17 cellular contexts compared by ENCODE assay signal in the genomic region with DNA sequence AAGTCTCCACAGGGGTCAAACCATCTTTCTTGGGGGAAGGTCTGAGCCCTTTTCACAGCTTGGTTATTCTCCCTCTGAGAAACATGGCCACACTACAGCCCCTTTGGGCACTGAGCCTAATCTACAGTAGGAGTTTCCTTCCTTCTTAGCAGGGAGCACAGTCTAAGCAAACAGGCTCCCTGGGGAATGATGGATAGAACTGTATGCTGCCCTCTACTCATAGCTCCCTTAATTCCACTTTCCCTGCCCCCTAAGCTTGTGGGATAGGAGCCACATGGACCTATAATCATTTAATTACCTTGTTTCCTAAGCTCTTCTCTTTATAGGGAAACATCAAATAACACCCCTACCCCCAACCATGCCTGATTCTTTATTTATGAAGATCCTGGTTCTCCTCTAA.
DNase-seq lines count a peak whose midpoint lies in the region; ATAC-seq and TF ChIP-seq lines count a peak whose summit lies in the region.
"Had no signal": no experiment of that assay in that cellular context is flagged by ENCODE, and none has a peak within 500 bp of the region (broad histone marks: within the 10 kb centered on the region; RNA-seq: fewer than 3 reads in every experiment).

No MANE protein-coding gene starts in this region.

- no peaks in the 10 kb centered on the region for H3K36me3 ChIP-seq in A673 (ENCODE audit: insufficient read depth, low read length, poor library complexity, severe bottlenecking)
- H3K36me3 ChIP-seq in WERI-Rb-1 = no peaks in the 10 kb centered on the region
- no peaks in the 10 kb centered on the region for H3K36me3 ChIP-seq in vagina

- peaks cover 0 to 10% (median 2%) of the 10 kb centered on the region in 7 donors for H3K9me3 Mint-ChIP-seq in CD14-positive monocyte

- H3K27me3 ChIP-seq in A673 (replicated peaks; ENCODE audit: insufficient read depth, low read depth, low read length, poor library complexity) = no peaks in the 10 kb centered on the region
- no peaks in the 10 kb centered on the region for H3K27me3 ChIP-seq in WERI-Rb-1 (ENCODE audit: insufficient read depth, low read depth, severe bottlenecking)
- H3K27me3 ChIP-seq in vagina = no peaks in the 10 kb centered on the region

- no peaks in the 10 kb centered on the region for H3K9me3 ChIP-seq in A673 (ENCODE audit: low read depth, low read length, poor library complexity, severe bottlenecking)
- H3K9me3 ChIP-seq in WERI-Rb-1 (ENCODE audit: severe bottlenecking) = peaks cover 3% of the 10 kb centered on the region
- no peaks in the 10 kb centered on the region for H3K9me3 ChIP-seq in vagina

- intact Hi-C loops in A673 (cut with micrococcal nuclease; ENCODE audit: unreplicated experiment) = no loop called here
- intact Hi-C loops in CD14-positive monocyte (cut with micrococcal nuclease) = no loop called here
- intact Hi-C loops in vagina (cut with DNase I) = no loop called here

- POLR2A ChIA-PET in A673 (lab: Charles Lee; ENCODE audit: low non-redundant PET) = interaction anchor here (0.6 kb wide), 1 partner anchor 906 kb away, joined by 7 read pairs; no protein-coding TSS in a partner anchor

- H3K27me3 Mint-ChIP-seq in CD14-positive monocyte (ENCODE audit: low read depth in 3 of 3) = peaks cover 0 to 1% (median 0%) of the 10 kb centered on the region in 3 donors

- CTCF ChIA-PET in A673 (lab: Charles Lee) = interaction anchor here (0.5 to 1.6 kb wide), 5 partner anchors 16 to 849 kb away, joined by 3 to 4 read pairs (median 3); no protein-coding TSS in a partner anchor

- no peaks in the 10 kb centered on the region for H3K4me1 Mint-ChIP-seq in CD14-positive monocyte
- H3K4me1 Mint-ChIP-seq: CD4-positive, alpha-beta memory T cell; H9 had no signal

- no peak overlapping the region for H3K27ac Mint-ChIP-seq in CD14-positive monocyte
- H3K27ac Mint-ChIP-seq: CD4-positive, alpha-beta memory T cell; H9 had no signal

- no peak for TF ChIP-seq POLR2A in vagina (IDR thresholded peaks at IDR 0.05)

- no peak overlapping the region for H3K4me3 ChIP-seq in A673 (ENCODE audit: low read depth, low read length, poor library complexity, severe bottlenecking)
- no peak overlapping the region for H3K4me3 ChIP-seq in WERI-Rb-1 (ENCODE audit: low read depth, low read length)
- no peak overlapping the region for H3K4me3 ChIP-seq in vagina
- H3K4me3 ChIP-seq: GM12878 had no signal

- no TSS peak for BruUV-seq in A673 (replicated peaks; lab: Mats Ljungman, UMichigan)

- TF ChIP-seq CTCF in A673 (conservative IDR thresholded peaks at IDR 0.05; ENCODE audit: low read depth, low read length) (no peak), WERI-Rb-1 (IDR thresholded peaks at IDR 0.05; ENCODE audit: low read depth, low read length) (no peak), CD14-positive monocyte (IDR thresholded peaks at IDR 0.05) (no peak), vagina (IDR thresholded peaks at IDR 0.05) (no peak)

- no peak overlapping the region for H3K27ac ChIP-seq in A673 (ENCODE audit: low read depth, low read length, poor library complexity, severe bottlenecking)
- H3K27ac ChIP-seq in WERI-Rb-1 = no peak overlapping the region
- H3K27ac ChIP-seq in vagina = no peak overlapping the region
- H3K27ac ChIP-seq: C4-2B had no signal

- no peak for ATAC-seq in GM21423 (IDR thresholded peaks at IDR 0.05; ENCODE audit: unreplicated experiment)
- ATAC-seq: GM12878 had no signal

- DNase-seq in A673 (ENCODE audit: low spot score) (peak; percentile 100), COR-L47 (lab: John Stamatoyannopoulos, UW) (peak; percentile 96), NCI-H146 treated with DMSO at 0.1 percent for 48 hours (lab: John Stamatoyannopoulos, UW; ENCODE audit: unreplicated experiment) (peak; percentile 82), WERI-Rb-1 (peak; percentile 81), CD14-positive monocyte (ENCODE audit: low spot score) (no peak), vagina (ENCODE audit: extremely low spot score in 2 of 2) (no peak)
- DNase-seq: AML-193; Calu3; CD4-positive, alpha-beta memory T cell; DMS 273 treated with DMSO at 0.1 percent for 48 hours; DMS53; DND-41; EL; H9 had no signal

- H3K4me3 Mint-ChIP-seq in CD14-positive monocyte = no peak overlapping the region
- H3K4me3 Mint-ChIP-seq: CD4-positive, alpha-beta memory T cell; H9 had no signal

- H3K4me1 ChIP-seq in A673 (ENCODE audit: insufficient read depth, low read length, poor library complexity, severe bottlenecking) = peaks cover 49% of the 10 kb centered on the region
- H3K4me1 ChIP-seq in vagina = no peaks in the 10 kb centered on the region

- no peaks in the 10 kb centered on the region for H3K36me3 Mint-ChIP-seq in CD14-positive monocyte
- H3K36me3 Mint-ChIP-seq: CD4-positive, alpha-beta memory T cell had no signal

Comparison
In these comparisons a context has a peak if more than half of its experiments do, and no peak if none do; other contexts are left out.
1. DNase-seq: peak in A673 (single experiment), COR-L47 (single experiment), NCI-H146 treated with DMSO at 0.1 percent for 48 hours (single experiment) and WERI-Rb-1 (single experiment); none in CD14-positive monocyte (single experiment) and vagina (0 of 2).